8 cellular contexts compared by ENCODE assay signal in genomic region chr20:44521484-44522481, GRCh38.
DNase-seq lines count a peak whose midpoint lies in the region; ATAC-seq lines count a peak whose summit lies in the region.

Gene SERINC3 (minus strand): TSS chr20:44522070. CDS start chr20:44521951, 119 bp downstream.

- DNase-seq in C1 segment of cervical spinal cord (lab: John Stamatoyannopoulos, UW) (peak; percentile 64 to 97 (median 90)), NCI-H748 (lab: John Stamatoyannopoulos, UW; ENCODE audit: unreplicated experiment) (peak; percentile 93), cortex of kidney (lab: John Stamatoyannopoulos, UW) (peak; percentile 64), left kidney (ENCODE audit: low read depth, low spot score) (peak; percentile 98)
- peak; percentile 97 for DNase-seq in activated CD4-positive, alpha-beta T cell treated with anti-CD3 and anti-CD28 coated beads, Interleukin-2, amount 50 U/mL, for 1 hour
- peak; percentile 97 to 98 for DNase-seq in stimulated activated CD4-positive, alpha-beta T cell treated with anti-CD3 and anti-CD28 coated beads, Interleukin-2, amount 100 ng/mL, for 24 hours

- ATAC-seq in GM19351 (IDR thresholded peaks at IDR 0.05; ENCODE audit: unreplicated experiment), result peak; percentile 99
- peak; percentile 99 for ATAC-seq in HG03521 (IDR thresholded peaks at IDR 0.05; ENCODE audit: unreplicated experiment)

Comparison
In these comparisons a context has a peak if more than half of its experiments do, and no peak if none do; other contexts are left out.
1. Peak in every context shown above with its lines: DNase-seq and ATAC-seq.